Comparison of ENCODE assay signal across 8 cellular contexts in genomic region chr13:79481685-79482052, GRCh38. TPM values are rescaled to one million over a fixed set of nuclear protein-coding genes. Genes with fewer than 3 reads are reported as not detected.
A peak's percentile ranks its signal among the peaks of the same experiment; 100 is the strongest.
DNase-seq lines count a peak whose midpoint lies in the region; ATAC-seq, FAIRE-seq and TF ChIP-seq lines count a peak whose summit lies in the region.

No MANE protein-coding gene starts in this region.

- no peak for FAIRE-seq in H54 (lab: Jason Lieb, UNC)

- TF ChIP-seq RAD21 in liver (IDR thresholded peaks at IDR 0.05): no peak

- peak overlapping the region; percentile 80 for H3K4me3 ChIP-seq in astrocyte of the spinal cord (ENCODE audit: low read depth, low read length)
- peak overlapping the region; percentile 80 to 96 (median 81) for H3K4me3 ChIP-seq in liver (ENCODE audit: low read depth in 1 of 3, low read length in 3 of 3)

- peaks cover 4 to 48% (median 30%) of the 10 kb centered on the region in 4 donors for H3K4me1 ChIP-seq in liver (ENCODE audit: control insufficient read depth in 4 of 4, insufficient read depth in 4 of 4, low read length in 3 of 4)

- peak overlapping the region; percentile 91 to 98 for H3K9ac ChIP-seq in liver (ENCODE audit: low read depth in 1 of 2, low read length in 2 of 2)

- DNase-seq in T follicular helper cell (ENCODE audit: low read depth) (peak; percentile 7), astrocyte of the spinal cord (ENCODE audit: low read depth, low spot score) (no peak), NCI-H128 (lab: John Stamatoyannopoulos, UW; ENCODE audit: unreplicated experiment) (no peak), H54 (ENCODE audit: insufficient read length, low spot score) (no peak)
- DNase-seq in stimulated activated CD8-positive, alpha-beta memory T cell treated with anti-CD3 and anti-CD28 coated beads, Interleukin-15, amount 100 ng/mL, for 1 hour (ENCODE audit: low read depth): peak; percentile 6

- H3K9me3 ChIP-seq in liver (ENCODE audit: control insufficient read depth in 4 of 4, low read length in 3 of 4): no peaks in the 10 kb centered on the region

- in situ Hi-C loops in astrocyte of the spinal cord (cut with HindIII; ENCODE audit: low sequenced_read_pairs): no loop called here

- ATAC-seq in GM18907 (IDR thresholded peaks at IDR 0.05; ENCODE audit: unreplicated experiment): peak; percentile 38
- peak; percentile 44 for ATAC-seq in HG03025 (IDR thresholded peaks at IDR 0.05; ENCODE audit: low FRiP score, unreplicated experiment)

- under 1% methylated on average over 12 of the region's 12 CpGs for WGBS in liver

- no peak for TF ChIP-seq CTCF in astrocyte of the spinal cord (IDR thresholded peaks at IDR 0.05; ENCODE audit: low read depth, low read length)
- TF ChIP-seq CTCF in liver (IDR thresholded peaks at IDR 0.05; ENCODE audit: low read depth, low read length, missing input control): no peak

- no peak for TF ChIP-seq POLR2A in H54 (IDR thresholded peaks at IDR 0.05; ENCODE audit: low read depth, low read length)

- H3K27ac ChIP-seq in liver (ENCODE audit: low read depth in 1 of 2, low read length in 2 of 2): peak overlapping the region; percentile 77 to 85

- no peaks in the 10 kb centered on the region for H3K27me3 ChIP-seq in liver (ENCODE audit: control insufficient read depth in 4 of 4, insufficient read depth in 4 of 4, low read length in 3 of 4)

- no peaks in the 10 kb centered on the region for H3K36me3 ChIP-seq in liver (ENCODE audit: control insufficient read depth in 4 of 4, insufficient read depth in 3 of 4, low read depth in 1 of 4, low read length in 3 of 4)

TF ChIP-seq in liver, 16 proteins besides CTCF, POLR2A, EP300 and RAD21:
- no peak for TF ChIP-seq JUND (IDR thresholded peaks at IDR 0.05)
- no peak for TF ChIP-seq YY1 (IDR thresholded peaks at IDR 0.05)
- TF ChIP-seq FOXA2 (IDR thresholded peaks at IDR 0.05): no peak
- no peak for TF ChIP-seq FOXA1 (IDR thresholded peaks at IDR 0.05)
- TF ChIP-seq SP1 (IDR thresholded peaks at IDR 0.05): no peak
- no peak for TF ChIP-seq NR2F2 (IDR thresholded peaks at IDR 0.05)
- no peak for TF ChIP-seq HNF4G (IDR thresholded peaks at IDR 0.05)
- TF ChIP-seq TAF1 (conservative IDR thresholded peaks at IDR 0.05): no peak
- TF ChIP-seq EGR1 (IDR thresholded peaks at IDR 0.05; ENCODE audit: low read depth in 2 of 2): no peak
- TF ChIP-seq, protein P1, sequence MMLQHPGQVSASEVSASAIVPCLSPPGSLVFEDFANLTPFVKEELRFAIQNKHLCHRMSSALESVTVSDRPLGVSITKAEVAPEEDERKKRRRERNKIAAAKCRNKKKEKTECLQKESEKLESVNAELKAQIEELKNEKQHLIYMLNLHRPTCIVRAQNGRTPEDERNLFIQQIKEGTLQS (IDR thresholded peaks at IDR 0.05): no peak
- TF ChIP-seq, protein P2, sequence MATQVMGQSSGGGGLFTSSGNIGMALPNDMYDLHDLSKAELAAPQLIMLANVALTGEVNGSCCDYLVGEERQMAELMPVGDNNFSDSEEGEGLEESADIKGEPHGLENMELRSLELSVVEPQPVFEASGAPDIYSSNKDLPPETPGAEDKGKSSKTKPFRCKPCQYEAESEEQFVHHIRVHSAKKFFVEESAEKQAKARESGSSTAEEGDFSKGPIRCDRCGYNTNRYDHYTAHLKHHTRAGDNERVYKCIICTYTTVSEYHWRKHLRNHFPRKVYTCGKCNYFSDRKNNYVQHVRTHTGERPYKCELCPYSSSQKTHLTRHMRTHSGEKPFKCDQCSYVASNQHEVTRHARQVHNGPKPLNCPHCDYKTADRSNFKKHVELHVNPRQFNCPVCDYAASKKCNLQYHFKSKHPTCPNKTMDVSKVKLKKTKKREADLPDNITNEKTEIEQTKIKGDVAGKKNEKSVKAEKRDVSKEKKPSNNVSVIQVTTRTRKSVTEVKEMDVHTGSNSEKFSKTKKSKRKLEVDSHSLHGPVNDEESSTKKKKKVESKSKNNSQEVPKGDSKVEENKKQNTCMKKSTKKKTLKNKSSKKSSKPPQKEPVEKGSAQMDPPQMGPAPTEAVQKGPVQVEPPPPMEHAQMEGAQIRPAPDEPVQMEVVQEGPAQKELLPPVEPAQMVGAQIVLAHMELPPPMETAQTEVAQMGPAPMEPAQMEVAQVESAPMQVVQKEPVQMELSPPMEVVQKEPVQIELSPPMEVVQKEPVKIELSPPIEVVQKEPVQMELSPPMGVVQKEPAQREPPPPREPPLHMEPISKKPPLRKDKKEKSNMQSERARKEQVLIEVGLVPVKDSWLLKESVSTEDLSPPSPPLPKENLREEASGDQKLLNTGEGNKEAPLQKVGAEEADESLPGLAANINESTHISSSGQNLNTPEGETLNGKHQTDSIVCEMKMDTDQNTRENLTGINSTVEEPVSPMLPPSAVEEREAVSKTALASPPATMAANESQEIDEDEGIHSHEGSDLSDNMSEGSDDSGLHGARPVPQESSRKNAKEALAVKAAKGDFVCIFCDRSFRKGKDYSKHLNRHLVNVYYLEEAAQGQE (IDR thresholded peaks at IDR 0.05): no peak
TF ChIP-seq in liver: peak in this region for 0.

RNA-seq across cellular contexts. Expression of gene NDFIP2, which starts 0.7 kb away (rescaled TPM):
- total RNA-seq in liver: 10 to 100 TPM; 15.5 to 22.2 TPM
- 10 to 100 TPM; 16.0 to 16.6 TPM for polyA plus RNA-seq in liver

Comparison
In these comparisons a context has a peak if more than half of its experiments do, and no peak if none do; other contexts are left out.
1. DNase-seq: peak in T follicular helper cell (single experiment) and stimulated activated CD8-positive, alpha-beta memory T cell treated with anti-CD3 and anti-CD28 coated beads, Interleukin-15, amount 100 ng/mL, for 1 hour (single experiment); none in astrocyte of the spinal cord (single experiment), NCI-H128 (single experiment) and H54 (single experiment).